Comparison of ENCODE assay signal across 22 cellular contexts in genomic region chr1:1625824-1626206, GRCh38. TPM values are rescaled to one million over a fixed set of nuclear protein-coding genes. Genes with fewer than 3 reads are reported as not detected.
DNase-seq lines count a peak whose midpoint lies in the region; ATAC-seq and TF ChIP-seq lines count a peak whose summit lies in the region.
"Had no signal": no experiment of that assay in that cellular context is flagged by ENCODE, and none has a peak within 500 bp of the region (broad histone marks: within the 10 kb centered on the region; RNA-seq: fewer than 3 reads in every experiment).

No MANE protein-coding gene starts in this region.

- DNase-seq in Right ventricle myocardium superior (peak; percentile 26), left cardiac atrium (no peak), H7 (peak; percentile 57), RWPE1 (ENCODE audit: low spot score) (no peak), ureter (ENCODE audit: low spot score) (peak; percentile 41), NCI-H2196 treated with DMSO at 0.1 percent for 48 hours (lab: John Stamatoyannopoulos, UW; ENCODE audit: unreplicated experiment) (no peak)
- DNase-seq: DMS79; GM23248; HCEC 1CT; Karpas-422; MV-4-11; NCI-H1105 treated with DMSO at 0.1 percent for 48 hours; NCI-H2029 treated with DMSO at 0.1 percent for 48 hours; NCI-H345; NCI-H524; NCI-H774; NK-92 treated with Interleukin-12 subunit alpha and Interleukin-12 subunit beta, amount 100 ng/mL, for 24 hours had no signal

- H3K27me3 ChIP-seq in H7 (ENCODE audit: control insufficient read depth, insufficient read depth, low read length) = peaks cover 7% of the 10 kb centered on the region; the same call in 1 of the 2 replicates
- H3K27me3 ChIP-seq: SJSA1 had no signal

- intact Hi-C loops in Right ventricle myocardium superior (cut with DNase I) = no loop called here
- intact Hi-C loops in left cardiac atrium (cut with DNase I) = no loop called here

- no peak for TF ChIP-seq CTCF in RWPE1 (conservative IDR thresholded peaks at IDR 0.05; ENCODE audit: low read depth)

- CTCF ChIA-PET in RWPE1 (lab: Yijun Ruan, JAX) = no interaction called here

- no peak overlapping the region for H3K4me3 ChIP-seq in H7 (ENCODE audit: insufficient read depth, low read depth, low read length)
- H3K4me3 ChIP-seq: A549, GM23248, SJSA1 had no signal

- POLR2A ChIA-PET in RWPE1 (lab: Yijun Ruan, JAX; ENCODE audit: low non-redundant PET) = no interaction called here

- peak overlapping the region; percentile 73 for H3K27ac ChIP-seq in RWPE1
- H3K27ac ChIP-seq: A549, GM23248, SJSA1 had no signal

- no peaks in the 10 kb centered on the region for H3K36me3 ChIP-seq in H7 (replicated peaks; ENCODE audit: control insufficient read depth, insufficient read depth, low read length)

- ATAC-seq in Right ventricle myocardium superior (ENCODE audit: poor library complexity) (no peak), left cardiac atrium (no peak), HG03442 (IDR thresholded peaks at IDR 0.05; ENCODE audit: unreplicated experiment) (no peak)
- ATAC-seq: A549, Panc1 had no signal

RNA-seq across cellular contexts. Expression of gene MMP23B, which starts 6.2 kb away (rescaled TPM):
- total RNA-seq in Right ventricle myocardium superior (25.1 TPM), left cardiac atrium (10 to 100 TPM in 1 of 2 donors, 1 to 10 TPM in 1; 9.5 to 11.0 TPM), ureter (16.6 TPM)
- 11.9 and 15.7 TPM in 2 replicates for total RNA-seq in H7 (2014; rRNA removed; shearing (Covaris generic))
- total RNA-seq: GM23248, M059J had no signal

RNA-seq across cellular contexts. Expression of gene MIB2, which starts 10.5 kb away (rescaled TPM):
- total RNA-seq in Right ventricle myocardium superior (110 TPM), left cardiac atrium (10 to 100 TPM; 56.4 to 58.1 TPM), ureter (64.5 TPM)
- 45.7 and 89.0 TPM in 2 replicates for total RNA-seq in H7 (2014; rRNA removed; shearing (Covaris generic))

RNA-seq across cellular contexts. Expression of gene FNDC10, which starts 25.9 kb away (rescaled TPM):
- 2.0 TPM for total RNA-seq in Right ventricle myocardium superior
- total RNA-seq in left cardiac atrium = 1 to 10 TPM; 1.3 to 2.5 TPM
- 25.6 and 32.7 TPM in 2 replicates for total RNA-seq in H7 (2014; rRNA removed; shearing (Covaris generic))
- total RNA-seq in ureter = 4.1 TPM

RNA-seq across cellular contexts. Expression of gene CDK11B, which starts 33.0 kb away (rescaled TPM):
- total RNA-seq in Right ventricle myocardium superior = 23.6 TPM
- total RNA-seq in left cardiac atrium = 10 to 100 TPM; 17.0 to 18.8 TPM
- total RNA-seq in H7 (2014; rRNA removed; shearing (Covaris generic)) = 12.0 and 16.8 TPM in 2 replicates
- total RNA-seq in ureter = 20.2 TPM

RNA-seq across cellular contexts. Expression of gene SSU72, which starts 51.2 kb away (rescaled TPM):
- total RNA-seq in Right ventricle myocardium superior (106 TPM), left cardiac atrium (100 to 1,000 TPM; 107 to 118 TPM), ureter (116 TPM)
- 80.7 and 94.3 TPM in 2 replicates for total RNA-seq in H7 (2014; rRNA removed; shearing (Covaris generic))

Comparison
In these comparisons a context has a peak if more than half of its experiments do, and no peak if none do; other contexts are left out.
1. DNase-seq: peak in Right ventricle myocardium superior (single experiment), H7 (single experiment) and ureter (single experiment); none in left cardiac atrium (single experiment), RWPE1 (single experiment) and NCI-H2196 treated with DMSO at 0.1 percent for 48 hours (single experiment).